23 cellular contexts compared by ENCODE assay signal in the genomic region with DNA sequence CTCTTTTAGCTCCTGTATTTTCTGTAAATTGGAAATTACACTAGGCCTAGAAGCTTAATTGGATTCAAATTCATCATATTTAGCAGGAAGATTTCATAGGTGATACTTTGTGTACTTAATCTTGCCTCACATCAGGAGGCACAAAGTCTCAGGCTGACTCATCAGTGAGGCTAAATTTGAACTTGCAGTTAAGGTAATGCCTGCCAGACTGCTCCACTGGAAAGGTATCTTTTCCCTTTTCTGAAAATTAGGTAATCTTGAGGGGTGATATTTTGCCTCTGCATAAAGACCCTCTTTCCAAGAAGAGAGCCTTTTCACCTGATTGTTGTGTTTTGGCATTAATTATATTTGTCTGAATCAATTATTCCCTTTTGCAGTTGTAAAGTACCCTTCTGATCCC. TPM values are rescaled to one million over a fixed set of nuclear protein-coding genes. Genes with fewer than 3 reads are reported as not detected.
DNase-seq lines count a peak whose midpoint lies in the region; ATAC-seq, FAIRE-seq and TF ChIP-seq lines count a peak whose summit lies in the region.
"Had no signal": no experiment of that assay in that cellular context is flagged by ENCODE, and none has a peak within 500 bp of the region (broad histone marks: within the 10 kb centered on the region; RNA-seq: fewer than 3 reads in every experiment).

No MANE protein-coding gene starts in this region.

- H3K4me1 ChIP-seq in GM12878 (ENCODE audit: control insufficient read depth, insufficient read depth, low read length): peaks cover 4% of the 10 kb centered on the region; the same call in 1 of the 2 replicates
- no peaks in the 10 kb centered on the region for H3K4me1 ChIP-seq in stomach
- H3K4me1 ChIP-seq: heart right ventricle, right atrium auricular region had no signal

- BruUV-seq in GM12878 (replicated peaks; lab: Mats Ljungman, UMichigan): no TSS peak

- TF ChIP-seq EP300 in GM12878 (IDR thresholded peaks at IDR 0.05; ENCODE audit: borderline replicate concordance in 1 of 2, control insufficient read depth in 1 of 2, low read depth in 2 of 2, low read length in 2 of 2) (no peak), stomach (IDR thresholded peaks at IDR 0.05) (no peak)

- POLR2A ChIA-PET in GM12878 (lab: Charles Lee): interaction anchor here (1.1 to 1.7 kb wide), 2 partner anchors 13 to 34 kb away, joined by 5 to 7 read pairs; no protein-coding TSS in a partner anchor

- intact Hi-C loops in GM12878 (cut with micrococcal nuclease; ENCODE audit: unreplicated experiment): no loop called here
- intact Hi-C loops in stomach (cut with DNase I; ENCODE audit: low total_unique reads): no loop called here

- H3K4me3 Mint-ChIP-seq in immature natural killer cell: no peak overlapping the region
- H3K4me3 Mint-ChIP-seq: memory B cell, naive B cell had no signal

- ATAC-seq in GM12878: peak; percentile 60
- no peak for ATAC-seq in HG03460 (IDR thresholded peaks at IDR 0.05; ENCODE audit: unreplicated experiment)
- ATAC-seq: activated naive CD4-positive, alpha-beta T cell treated with anti-CD3 and anti-CD28 coated beads, Interleukin-2, amount 50 U/mL, for 72 hours; heart right ventricle had no signal

- no peak for TF ChIP-seq POLR2A in GM12878 (IDR thresholded peaks at IDR 0.05; ENCODE audit: low read depth, low read length)
- no peak for TF ChIP-seq POLR2A in stomach (IDR thresholded peaks at IDR 0.05)

- no peak overlapping the region for H3K9ac ChIP-seq in GM12878 (ENCODE audit: control insufficient read depth, insufficient read depth, low read length)

- peaks cover 0 to 3% (median 0%) of the 10 kb centered on the region in 3 donors for H3K27me3 Mint-ChIP-seq in immature natural killer cell (ENCODE audit: low read depth in 3 of 3)
- H3K27me3 Mint-ChIP-seq: memory B cell, naive B cell had no signal

- in situ Hi-C loops in GM12878 (cut with MboI): no loop called here

- no peaks in the 10 kb centered on the region for H4K20me1 ChIP-seq in GM12878 (ENCODE audit: control insufficient read depth, insufficient read depth)

- no peak overlapping the region for H3K27ac Mint-ChIP-seq in immature natural killer cell
- H3K27ac Mint-ChIP-seq: activated naive CD4-positive, alpha-beta T cell treated with anti-CD3 and anti-CD28 coated beads, Interleukin-2, amount 50 U/mL, for 72 hours; memory B cell; naive B cell had no signal

- no peak overlapping the region for H2AFZ ChIP-seq in GM12878 (ENCODE audit: control insufficient read depth, low read depth, low read length)

- CTCF ChIA-PET in GM12878 (lab: Yijun Ruan, JAX): interaction anchor here (0.9 to 1.1 kb wide), 2 partner anchors 20 to 36 kb away, joined by 3 read pairs; no protein-coding TSS in a partner anchor

- DNase-seq in A172 (ENCODE audit: low spot score): peak; percentile 49
- DNase-seq in HPDE6-E6E7 (ENCODE audit: extremely low spot score): peak; percentile 41
- DNase-seq in GM12878 (ENCODE audit: low read depth, low spot score): no peak
- DNase-seq in kidney tubule cell (ENCODE audit: low spot score): peak; percentile 44
- no peak for DNase-seq in immature natural killer cell
- no peak for DNase-seq in stomach
- DNase-seq in NCI-H748 treated with DMSO at 0.1 percent for 48 hours (lab: John Stamatoyannopoulos, UW): no peak
- DNase-seq: activated CD4-positive, alpha-beta T cell treated with anti-CD3 and anti-CD28 coated beads for 4 hours; heart right ventricle; naive B cell; NCI-H1092 treated with DMSO at 0.1 percent for 48 hours; NCI-H2081; NCI-H524 treated with DMSO at 0.1 percent for 48 hours; occipital lobe; Right ventricle myocardium superior had no signal

- no peak overlapping the region for H3K4me2 ChIP-seq in GM12878 (ENCODE audit: control insufficient read depth, insufficient read depth)

- H3K9me3 ChIP-seq in GM12878 (replicated peaks; ENCODE audit: control insufficient read depth, insufficient read depth, low read length) (no peaks in the 10 kb centered on the region), stomach (no peaks in the 10 kb centered on the region)
- H3K9me3 ChIP-seq: heart right ventricle, right atrium auricular region had no signal

- SMC1A ChIA-PET in GM12878 (lab: Charles Lee; ENCODE audit: uncharacterized antibody, unreplicated experiment): interaction anchor here (1.4 to 2.6 kb wide), 3 partner anchors 13 to 60 kb away, joined by 3 to 12 read pairs (median 7); no protein-coding TSS in a partner anchor

- H3K36me3 ChIP-seq in GM12878 (ENCODE audit: control insufficient read depth in 2 of 2, insufficient read depth in 2 of 2, low read length in 1 of 2) (no peaks in the 10 kb centered on the region), stomach (no peaks in the 10 kb centered on the region)
- H3K36me3 ChIP-seq: heart right ventricle, right atrium auricular region had no signal

- H3K27me3 ChIP-seq in GM12878 (replicated peaks in 1 of 2; ENCODE audit: control insufficient read depth in 2 of 2, insufficient read depth in 2 of 2, low read length in 1 of 2) (no peaks in the 10 kb centered on the region), stomach (no peaks in the 10 kb centered on the region)
- H3K27me3 ChIP-seq: heart right ventricle, right atrium auricular region had no signal

- no peak for TF ChIP-seq RAD21 in GM12878 (IDR thresholded peaks at IDR 0.05; ENCODE audit: insufficient read depth, low read depth, low read length)

- no peaks in the 10 kb centered on the region for H3K79me2 ChIP-seq in GM12878 (ENCODE audit: control insufficient read depth, insufficient read depth, low read length)

- peak; percentile 44 for FAIRE-seq in GM12878 (lab: Jason Lieb, UNC)
- FAIRE-seq: colon, G401.6, TTC549 had no signal

- H3K4me3 ChIP-seq in GM12878 (no peak overlapping the region), stomach (no peak overlapping the region)
- H3K4me3 ChIP-seq: heart right ventricle, right atrium auricular region had no signal

- no peaks in the 10 kb centered on the region for H3K4me1 Mint-ChIP-seq in immature natural killer cell
- H3K4me1 Mint-ChIP-seq: memory B cell had no signal

- RAD21 ChIA-PET in GM12878 (lab: Charles Lee; ENCODE audit: unreplicated experiment): interaction anchor here (1.3 kb wide), 1 partner anchor 15 kb away, joined by 3 read pairs; no protein-coding TSS in a partner anchor

- H3K27ac ChIP-seq in GM12878 (ENCODE audit: control insufficient read depth, insufficient read depth): no peak overlapping the region
- no peak overlapping the region for H3K27ac ChIP-seq in stomach
- H3K27ac ChIP-seq: C4-2B, heart right ventricle, right atrium auricular region had no signal

- TF ChIP-seq CTCF in GM12878 (IDR thresholded peaks at IDR 0.05 in 2 of 3, conservative IDR thresholded peaks at IDR 0.05 in 1 of 3; ENCODE audit: control insufficient read depth in 2 of 3, extremely low read depth in 1 of 3, insufficient read depth in 1 of 3, low read depth in 3 of 3, low read length in 3 of 3): no peak
- TF ChIP-seq CTCF in stomach (IDR thresholded peaks at IDR 0.05): no peak

- no peaks in the 10 kb centered on the region for H3K9me3 Mint-ChIP-seq in immature natural killer cell
- H3K9me3 Mint-ChIP-seq: activated naive CD4-positive, alpha-beta T cell treated with anti-CD3 and anti-CD28 coated beads, Interleukin-2, amount 50 U/mL, for 72 hours; memory B cell; naive B cell had no signal

- no peaks in the 10 kb centered on the region for H3K36me3 Mint-ChIP-seq in immature natural killer cell
- H3K36me3 Mint-ChIP-seq: activated naive CD4-positive, alpha-beta T cell treated with anti-CD3 and anti-CD28 coated beads, Interleukin-2, amount 50 U/mL, for 72 hours; memory B cell; naive B cell had no signal

RNA-seq across cellular contexts. Expression of a gene that starts 14.6 kb away (rescaled TPM):
- total RNA-seq in A172 (2014; rRNA removed; shearing (Covaris generic)): 7,457 and 8,235 TPM in 2 replicates
- total RNA-seq in GM12878 (2013; cell fraction: nucleolus; rRNA removed): 199 and 207 TPM in 2 replicates
- total RNA-seq in GM12878 (2014; rRNA removed): 4,456 and 4,588 TPM in 2 replicates
- total RNA-seq in GM12878 (2014; rRNA removed; fragmentation: Illumina TruSeq; extraction: Trizol): 4,167 and 4,257 TPM in 2 replicates
- 2,712 and 2,761 TPM in 2 replicates for total RNA-seq in GM12878 (2021)
- polyA plus RNA-seq in GM12878 (2011; ENCODE audit: low read depth): 2,354 TPM
- polyA plus RNA-seq in GM12878 (2011; rRNA removed): 5,180 and 5,731 TPM in 2 replicates
- 5,694 and 5,820 TPM in 2 replicates for polyA plus RNA-seq in GM12878 (2011; cell fraction: cytosol; rRNA removed)
- polyA plus RNA-seq in GM12878 (2011; cell fraction: nucleus; rRNA removed): 2,120 and 2,526 TPM in 2 replicates
- 2,415 and 3,182 TPM in 2 replicates for polyA plus RNA-seq in GM12878 (2012)
- polyA plus RNA-seq in GM12878 (2014; fragmentation: Illumina TruSeq; extraction: Trizol): 7,982 and 8,071 TPM in 2 replicates
- 1,000 to 10,000 TPM; 4,393 to 4,550 TPM for polyA plus RNA-seq in GM12878 (2014; fragmentation: Nextera tagmentation; extraction: Ambion mirVana)
- polyA plus RNA-seq in GM12878 (2014; rRNA removed): 5,467 and 5,874 TPM in 2 replicates
- polyA plus RNA-seq in GM12878 (2016; fragmentation: Nextera tagmentation; extraction: Ambion mirVana): 1,000 to 10,000 TPM; 5,978 to 5,991 TPM
- 2,105 and 2,245 TPM in 2 replicates for polyA minus RNA-seq in GM12878 (2011; rRNA and poly(A)+ RNA removed)
- polyA minus RNA-seq in GM12878 (2011; cell fraction: cytosol; rRNA and poly(A)+ RNA removed): 516 and 593 TPM in 2 replicates
- polyA minus RNA-seq in GM12878 (2011; cell fraction: nucleus; rRNA and poly(A)+ RNA removed): 234 and 319 TPM in 2 replicates
- 1,000 to 10,000 TPM; 2,627 to 4,215 (median 3,741) TPM for polyA plus RNA-seq in immature natural killer cell
- total RNA-seq in stomach: 1,000 to 10,000 TPM in 1 of 5 donors, 100 to 1,000 TPM in 4; 218 to 1,275 (median 564) TPM
- polyA plus RNA-seq in stomach: 1,000 to 10,000 TPM; 2,273 to 3,648 (median 2,820) TPM

RNA-seq across cellular contexts. Expression of a gene that starts 36.8 kb away (rescaled TPM):
- total RNA-seq in A172 (2014; rRNA removed; shearing (Covaris generic)): 507 and 572 TPM in 2 replicates
- 59.9 and 61.4 TPM in 2 replicates for total RNA-seq in GM12878 (2013; cell fraction: nucleolus; rRNA removed)
- total RNA-seq in GM12878 (2014; rRNA removed) (268 and 270 TPM in 2 replicates), GM12878 (2014; rRNA removed; fragmentation: Illumina TruSeq; extraction: Trizol) (166 and 170 TPM in 2 replicates), GM12878 (2021) (212 and 219 TPM in 2 replicates), stomach (100 to 1,000 TPM in 3 of 5 donors, 10 to 100 TPM in 2; 32.4 to 194 (median 139) TPM)
- polyA plus RNA-seq in GM12878 (2011; ENCODE audit: low read depth): 183 TPM
- polyA plus RNA-seq in GM12878 (2011; rRNA removed) (285 and 347 TPM in 2 replicates), GM12878 (2014; fragmentation: Illumina TruSeq; extraction: Trizol) (154 and 167 TPM in 2 replicates), GM12878 (2014; fragmentation: Nextera tagmentation; extraction: Ambion mirVana) (100 to 1,000 TPM; 118 to 162 TPM), GM12878 (2014; rRNA removed) (234 and 282 TPM in 2 replicates), GM12878 (2016; fragmentation: Nextera tagmentation; extraction: Ambion mirVana) (100 to 1,000 TPM; 358 to 366 TPM), immature natural killer cell (100 to 1,000 TPM; 237 to 262 (median 254) TPM), stomach (100 to 1,000 TPM in 1 of 3 donors, 10 to 100 TPM in 2; 85.7 to 111 (median 98.0) TPM)
- 303 and 308 TPM in 2 replicates for polyA plus RNA-seq in GM12878 (2011; cell fraction: cytosol; rRNA removed)
- 78.4 and 86.9 TPM in 2 replicates for polyA plus RNA-seq in GM12878 (2011; cell fraction: nucleus; rRNA removed)
- 164 and 168 TPM in 2 replicates for polyA plus RNA-seq in GM12878 (2012)
- polyA minus RNA-seq in GM12878 (2011; rRNA and poly(A)+ RNA removed): 137 and 175 TPM in 2 replicates
- polyA minus RNA-seq in GM12878 (2011; cell fraction: cytosol; rRNA and poly(A)+ RNA removed): 49.3 and 52.8 TPM in 2 replicates
- 13.1 and 19.0 TPM in 2 replicates for polyA minus RNA-seq in GM12878 (2011; cell fraction: nucleus; rRNA and poly(A)+ RNA removed)

Comparison
In these comparisons a context has a peak if more than half of its experiments do, and no peak if none do; other contexts are left out.
1. DNase-seq: peak in A172 (single experiment), HPDE6-E6E7 (single experiment) and kidney tubule cell (single experiment); none in GM12878 (single experiment), immature natural killer cell (0 of 3), stomach (single experiment) and NCI-H748 treated with DMSO at 0.1 percent for 48 hours (single experiment).